ENCODE assay signal across 1 cellular context in the genomic region with DNA sequence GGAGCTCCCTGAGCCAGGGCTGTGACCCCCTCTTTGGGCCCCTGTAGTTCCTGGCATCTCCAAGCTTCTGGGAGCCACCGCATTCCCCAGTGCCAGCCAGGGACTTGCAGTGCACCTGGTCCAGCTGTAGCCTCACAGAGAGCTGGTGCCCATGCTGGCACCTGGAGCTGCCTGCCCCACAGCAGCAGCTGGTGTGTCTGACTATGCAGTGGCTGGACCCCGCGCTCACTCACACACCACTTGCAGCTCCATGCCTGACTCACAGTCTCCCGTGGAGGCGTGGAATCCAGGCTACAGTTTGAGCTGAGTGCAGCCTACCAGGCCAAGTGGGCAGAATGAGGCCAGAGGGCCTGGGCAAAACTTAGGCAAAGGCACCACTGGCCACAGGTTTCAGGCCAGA.
TF ChIP-seq lines count a peak whose summit lies in the region.

No MANE protein-coding gene starts in this region.

TF ChIP-seq in K562, 482 proteins besides CTCF, POLR2A, EP300 and RAD21:
- TF ChIP-seq E2F8 (IDR thresholded peaks at IDR 0.05; ENCODE audit: low read depth, partially characterized antibody) (no peak), SMAD4 (CRISPR knock-in tag; conservative IDR thresholded peaks at IDR 0.05) (no peak), TAF15 (IDR thresholded peaks at IDR 0.05; ENCODE audit: low read depth, low read length) (no peak), ZNF592 (IDR thresholded peaks at IDR 0.05) (no peak), ZNF75A (CRISPR knock-in tag; IDR thresholded peaks at IDR 0.05) (no peak), IRF2 (CRISPR knock-in tag; IDR thresholded peaks at IDR 0.05) (no peak), RBM15 (IDR thresholded peaks at IDR 0.05; ENCODE audit: insufficient read depth, low read length) (no peak), PTBP1 (IDR thresholded peaks at IDR 0.05; ENCODE audit: low read depth, low read length) (no peak), PHTF2 (CRISPR knock-in tag; IDR thresholded peaks at IDR 0.05) (no peak)
- TF ChIP-seq, protein P1, sequence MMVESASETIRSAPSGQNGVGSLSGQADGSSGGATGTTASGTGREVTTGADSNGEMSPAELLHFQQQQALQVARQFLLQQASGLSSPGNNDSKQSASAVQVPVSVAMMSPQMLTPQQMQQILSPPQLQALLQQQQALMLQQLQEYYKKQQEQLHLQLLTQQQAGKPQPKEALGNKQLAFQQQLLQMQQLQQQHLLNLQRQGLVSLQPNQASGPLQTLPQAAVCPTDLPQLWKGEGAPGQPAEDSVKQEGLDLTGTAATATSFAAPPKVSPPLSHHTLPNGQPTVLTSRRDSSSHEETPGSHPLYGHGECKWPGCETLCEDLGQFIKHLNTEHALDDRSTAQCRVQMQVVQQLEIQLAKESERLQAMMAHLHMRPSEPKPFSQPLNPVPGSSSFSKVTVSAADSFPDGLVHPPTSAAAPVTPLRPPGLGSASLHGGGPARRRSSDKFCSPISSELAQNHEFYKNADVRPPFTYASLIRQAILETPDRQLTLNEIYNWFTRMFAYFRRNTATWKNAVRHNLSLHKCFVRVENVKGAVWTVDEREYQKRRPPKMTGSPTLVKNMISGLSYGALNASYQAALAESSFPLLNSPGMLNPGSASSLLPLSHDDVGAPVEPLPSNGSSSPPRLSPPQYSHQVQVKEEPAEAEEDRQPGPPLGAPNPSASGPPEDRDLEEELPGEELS (CRISPR knock-in tag; IDR thresholded peaks at IDR 0.05; ENCODE audit: borderline replicate concordance) = no peak
- TF ChIP-seq, protein P2, sequence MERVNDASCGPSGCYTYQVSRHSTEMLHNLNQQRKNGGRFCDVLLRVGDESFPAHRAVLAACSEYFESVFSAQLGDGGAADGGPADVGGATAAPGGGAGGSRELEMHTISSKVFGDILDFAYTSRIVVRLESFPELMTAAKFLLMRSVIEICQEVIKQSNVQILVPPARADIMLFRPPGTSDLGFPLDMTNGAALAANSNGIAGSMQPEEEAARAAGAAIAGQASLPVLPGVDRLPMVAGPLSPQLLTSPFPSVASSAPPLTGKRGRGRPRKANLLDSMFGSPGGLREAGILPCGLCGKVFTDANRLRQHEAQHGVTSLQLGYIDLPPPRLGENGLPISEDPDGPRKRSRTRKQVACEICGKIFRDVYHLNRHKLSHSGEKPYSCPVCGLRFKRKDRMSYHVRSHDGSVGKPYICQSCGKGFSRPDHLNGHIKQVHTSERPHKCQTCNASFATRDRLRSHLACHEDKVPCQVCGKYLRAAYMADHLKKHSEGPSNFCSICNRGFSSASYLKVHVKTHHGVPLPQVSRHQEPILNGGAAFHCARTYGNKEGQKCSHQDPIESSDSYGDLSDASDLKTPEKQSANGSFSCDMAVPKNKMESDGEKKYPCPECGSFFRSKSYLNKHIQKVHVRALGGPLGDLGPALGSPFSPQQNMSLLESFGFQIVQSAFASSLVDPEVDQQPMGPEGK (CRISPR knock-in tag; IDR thresholded peaks at IDR 0.05; ENCODE audit: borderline replicate concordance) = no peak
- TF ChIP-seq, protein P3, sequence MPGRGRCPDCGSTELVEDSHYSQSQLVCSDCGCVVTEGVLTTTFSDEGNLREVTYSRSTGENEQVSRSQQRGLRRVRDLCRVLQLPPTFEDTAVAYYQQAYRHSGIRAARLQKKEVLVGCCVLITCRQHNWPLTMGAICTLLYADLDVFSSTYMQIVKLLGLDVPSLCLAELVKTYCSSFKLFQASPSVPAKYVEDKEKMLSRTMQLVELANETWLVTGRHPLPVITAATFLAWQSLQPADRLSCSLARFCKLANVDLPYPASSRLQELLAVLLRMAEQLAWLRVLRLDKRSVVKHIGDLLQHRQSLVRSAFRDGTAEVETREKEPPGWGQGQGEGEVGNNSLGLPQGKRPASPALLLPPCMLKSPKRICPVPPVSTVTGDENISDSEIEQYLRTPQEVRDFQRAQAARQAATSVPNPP (IDR thresholded peaks at IDR 0.05; ENCODE audit: borderline replicate concordance, insufficient read depth, insufficient read length) = no peak
